Comparison of ENCODE assay signal across 16 cellular contexts in genomic region chr3:71533588-71533987, GRCh38. TPM values are rescaled to one million over a fixed set of nuclear protein-coding genes. Genes with fewer than 3 reads are reported as not detected.
A peak's percentile ranks its signal among the peaks of the same experiment; 100 is the strongest.
DNase-seq lines count a peak whose midpoint lies in the region; ATAC-seq, FAIRE-seq and TF ChIP-seq lines count a peak whose summit lies in the region.
"Had no signal": no experiment of that assay in that cellular context is flagged by ENCODE, and none has a peak within 500 bp of the region (broad histone marks: within the 10 kb centered on the region; RNA-seq: fewer than 3 reads in every experiment).

No MANE protein-coding gene starts in this region.

- POLR2A ChIA-PET in HepG2 (lab: Yijun Ruan, JAX), result no interaction called here

- FAIRE-seq in HepG2 (lab: Jason Lieb, UNC), result no peak
- FAIRE-seq: GM12878, GM18507 had no signal

- H3K4me1 ChIP-seq in HepG2 (ENCODE audit: insufficient read depth, low read length) (no peaks in the 10 kb centered on the region), right lobe of liver (no peaks in the 10 kb centered on the region), mammary epithelial cell (ENCODE audit: insufficient read depth, low read length) (peaks cover 57% of the 10 kb centered on the region), mesenchymal stem cell (ENCODE audit: control insufficient read depth, insufficient read depth, low read depth, low read length) (peaks cover 24% of the 10 kb centered on the region)

- peaks cover 5% of the 10 kb centered on the region for H3K79me1 ChIP-seq in mesenchymal stem cell (replicated peaks; ENCODE audit: low read length, poor library complexity, severe bottlenecking)

- ATAC-seq in HepG2 (no peak), right lobe of liver (no peak), HG02840 (IDR thresholded peaks at IDR 0.05; ENCODE audit: low FRiP score, unreplicated experiment) (no peak)
- ATAC-seq: GM12878, Right ventricle myocardium inferior had no signal

- BruUV-seq in HepG2 (replicated peaks; lab: Mats Ljungman, UMichigan) (no TSS peak), mammary epithelial cell (replicated peaks; lab: Mats Ljungman, UMichigan) (no TSS peak)

- H3K79me2 ChIP-seq in HepG2 (ENCODE audit: insufficient read depth, low read length) (peaks cover 15% of the 10 kb centered on the region), mammary epithelial cell (ENCODE audit: insufficient read depth, low read length) (peaks cover 17% of the 10 kb centered on the region)

- H3K27me3 ChIP-seq in HepG2 (ENCODE audit: control insufficient read depth in 1 of 2, insufficient read depth in 2 of 2, low read length in 2 of 2), result no peaks in the 10 kb centered on the region
- no peaks in the 10 kb centered on the region for H3K27me3 ChIP-seq in right lobe of liver
- H3K27me3 ChIP-seq in mammary epithelial cell (ENCODE audit: insufficient read depth, low read length), result no peaks in the 10 kb centered on the region
- H3K27me3 ChIP-seq in mesenchymal stem cell (ENCODE audit: control insufficient read depth in 1 of 2, insufficient read depth in 1 of 2, low read length in 2 of 2), result no peaks in the 10 kb centered on the region

- in situ Hi-C loops in HepG2 (cut with HindIII; ENCODE audit: extremely low pct_ligation_motif_present, low pct_unique_long_range_greater_than_20kb), result no loop called here
- in situ Hi-C loops in mammary epithelial cell (cut with MboI; ENCODE audit: low sequenced_read_pairs in 2 of 2), result no loop called here

- no peak overlapping the region for H2BK15ac ChIP-seq in mesenchymal stem cell (ENCODE audit: low read depth, poor library complexity, severe bottlenecking)

- DNase-seq in HepG2 (ENCODE audit: low spot score) (no peak), right lobe of liver (no peak), mammary epithelial cell (no peak), mesenchymal stem cell (no peak), coronary artery (ENCODE audit: low spot score) (no peak), NCI-H1436 treated with DMSO at 0.1 percent for 48 hours (lab: John Stamatoyannopoulos, UW) (no peak)
- no peak for DNase-seq in stimulated activated CD4-positive, alpha-beta T cell treated with anti-CD3 and anti-CD28 coated beads, Interleukin-4, amount 100 ng/mL, for 1 hour
- DNase-seq: Caco-2; H7; NCI-H345; NK-92 treated with Interleukin-12 subunit alpha and Interleukin-12 subunit beta, amount 100 ng/mL, for 24 hours; OCI-M1 had no signal

- no peak overlapping the region for H2BK12ac ChIP-seq in mesenchymal stem cell (ENCODE audit: low read length in 2 of 2)

- intact Hi-C loops in HepG2 (cut with micrococcal nuclease; ENCODE audit: unreplicated experiment) (no loop called here), right lobe of liver (cut with DNase I) (no loop called here), mammary epithelial cell (cut with micrococcal nuclease) (loop anchor here (2.0 kb wide), 1 partner anchor 19 kb away; no protein-coding TSS in a partner anchor)

- H3K9me3 ChIP-seq in HepG2 (ENCODE audit: low read length) (no peaks in the 10 kb centered on the region), right lobe of liver (no peaks in the 10 kb centered on the region), mammary epithelial cell (replicated peaks; ENCODE audit: insufficient read depth, low read length) (no peaks in the 10 kb centered on the region), mesenchymal stem cell (ENCODE audit: control insufficient read depth, low read length) (no peaks in the 10 kb centered on the region)
- H3K9me3 ChIP-seq: Caco-2 had no signal

- no peak overlapping the region for H3K4ac ChIP-seq in mesenchymal stem cell (ENCODE audit: low read depth in 1 of 2, low read length in 2 of 2)

- H3K4me3 ChIP-seq in HepG2 (replicated peaks in 1 of 3; ENCODE audit: insufficient read depth in 1 of 3, low read depth in 2 of 3, low read length in 3 of 3) (no peak overlapping the region), right lobe of liver (no peak overlapping the region), mammary epithelial cell (replicated peaks in 1 of 3; ENCODE audit: insufficient read depth in 1 of 3, low read depth in 2 of 3, low read length in 3 of 3) (no peak overlapping the region), mesenchymal stem cell (ENCODE audit: insufficient read depth in 1 of 2, low read depth in 1 of 2, low read length in 2 of 2) (no peak overlapping the region), coronary artery (no peak overlapping the region)
- H3K4me3 ChIP-seq: GM12878 had no signal

- H2BK5ac ChIP-seq in mesenchymal stem cell (ENCODE audit: low read depth, low read length, poor library complexity, severe bottlenecking), result no peak overlapping the region

- dilution Hi-C loops in mammary epithelial cell (cut with HindIII; ENCODE audit: low sequenced_read_pairs), result no loop called here

- H2AFZ ChIP-seq in HepG2 (ENCODE audit: low read length), result no peak overlapping the region
- no peak overlapping the region for H2AFZ ChIP-seq in mammary epithelial cell (ENCODE audit: low read depth, low read length)
- no peak overlapping the region for H2AFZ ChIP-seq in mesenchymal stem cell (ENCODE audit: low read depth, low read length)

- WGBS in HepG2 (ENCODE audit: low lambda C conversion rate), result 96% methylated on average over 4 of the region's 4 CpGs
- WGBS in right lobe of liver (ENCODE audit: insufficient coverage, low coverage, low lambda C conversion rate, missing lambda C conversion rate), result 100% methylated on average over 4 of the region's 4 CpGs
- 93% methylated on average over 4 of the region's 4 CpGs for WGBS in mammary epithelial cell (ENCODE audit: low coverage, missing lambda C conversion rate)
- WGBS in mesenchymal stem cell, result 97% methylated on average over 2 of the region's 4 CpGs

- no peak for TF ChIP-seq RAD21 in HepG2 (CRISPR knock-in tag; IDR thresholded peaks at IDR 0.05)

- no peak overlapping the region for H3K18ac ChIP-seq in mesenchymal stem cell (ENCODE audit: low read depth in 1 of 2, low read length in 2 of 2)

- H2AK5ac ChIP-seq in mesenchymal stem cell (ENCODE audit: low read length, severe bottlenecking), result peak overlapping the region; percentile 66

- no peak overlapping the region for H3K14ac ChIP-seq in mesenchymal stem cell (ENCODE audit: low read length in 2 of 2)

- peaks cover 5 to 17% of the 10 kb centered on the region in 2 experiments; a peak in 3 of 5 replicates for H3K36me3 ChIP-seq in HepG2 (replicated peaks in 1 of 2; ENCODE audit: control insufficient read depth in 1 of 2, insufficient read depth in 2 of 2, low read length in 2 of 2)
- no peaks in the 10 kb centered on the region for H3K36me3 ChIP-seq in right lobe of liver
- H3K36me3 ChIP-seq in mammary epithelial cell (ENCODE audit: insufficient read depth, low read length), result no peaks in the 10 kb centered on the region
- H3K36me3 ChIP-seq in mesenchymal stem cell (ENCODE audit: control insufficient read depth in 1 of 2, insufficient read depth in 2 of 2, low read depth in 1 of 2, low read length in 2 of 2), result peaks cover 0 to 10% of the 10 kb centered on the region in 2 experiments

- H3K23ac ChIP-seq in mesenchymal stem cell (ENCODE audit: low read length in 2 of 2), result no peak overlapping the region

- TF ChIP-seq CTCF in HepG2 (CRISPR knock-in tag; IDR thresholded peaks at IDR 0.05) (no peak), right lobe of liver (IDR thresholded peaks at IDR 0.05) (no peak), mammary epithelial cell (conservative IDR thresholded peaks at IDR 0.05 in 1 of 2, IDR thresholded peaks at IDR 0.05 in 1 of 2; ENCODE audit: extremely low read depth in 1 of 2, insufficient read depth in 1 of 2, low read depth in 1 of 2, low read length in 2 of 2) (no peak), coronary artery (IDR thresholded peaks at IDR 0.05) (no peak)

- H4K8ac ChIP-seq in mesenchymal stem cell (ENCODE audit: low read length), result no peak overlapping the region

- H4K20me1 ChIP-seq in HepG2 (ENCODE audit: insufficient read depth, low read length) (peaks cover 3% of the 10 kb centered on the region), mammary epithelial cell (ENCODE audit: insufficient read depth, low read length) (no peaks in the 10 kb centered on the region)

- no peak for TF ChIP-seq POLR2A in HepG2 (IDR thresholded peaks at IDR 0.05; ENCODE audit: insufficient read depth in 1 of 2, low read depth in 2 of 2, low read length in 2 of 2)
- no peak for TF ChIP-seq POLR2A in right lobe of liver (IDR thresholded peaks at IDR 0.05)

- CTCF ChIA-PET in HepG2 (lab: Yijun Ruan, JAX; ENCODE audit: low intra/inter-chr PET ratio, low total read pairs), result no interaction called here
- CTCF ChIA-PET in mammary epithelial cell (lab: Charles Lee; ENCODE audit: low non-redundant PET), result no interaction called here

- no peak overlapping the region for H3K4me2 ChIP-seq in HepG2 (ENCODE audit: low read depth, low read length)
- peak overlapping the region; percentile 75 for H3K4me2 ChIP-seq in mammary epithelial cell (ENCODE audit: insufficient read depth, low read depth, low read length)
- H3K4me2 ChIP-seq in mesenchymal stem cell (ENCODE audit: low read length, poor library complexity, severe bottlenecking), result no peak overlapping the region

- H3K9ac ChIP-seq in HepG2 (ENCODE audit: insufficient read depth, low read depth, low read length) (no peak overlapping the region), mammary epithelial cell (ENCODE audit: insufficient read depth, low read length) (no peak overlapping the region), mesenchymal stem cell (ENCODE audit: low read length) (no peak overlapping the region)

- TF ChIP-seq EP300 in HepG2 (IDR thresholded peaks at IDR 0.05; ENCODE audit: low read depth in 2 of 2, low read length in 2 of 2) (no peak), HepG2 (CRISPR knock-in tag; IDR thresholded peaks at IDR 0.05; ENCODE audit: borderline replicate concordance) (no peak)

- H4K91ac ChIP-seq in mesenchymal stem cell (ENCODE audit: low read length), result no peak overlapping the region

- H2BK120ac ChIP-seq in mesenchymal stem cell (ENCODE audit: low read depth, low read length), result no peak overlapping the region

- no peak overlapping the region for H3K27ac ChIP-seq in HepG2 (ENCODE audit: extremely low read length, insufficient read depth, low read length)
- H3K27ac ChIP-seq in right lobe of liver, result no peak overlapping the region
- peak overlapping the region; percentile 58 for H3K27ac ChIP-seq in mammary epithelial cell (ENCODE audit: insufficient read depth, low read depth, low read length)
- no peak overlapping the region for H3K27ac ChIP-seq in mesenchymal stem cell (ENCODE audit: low read length, poor library complexity, severe bottlenecking)
- no peak overlapping the region for H3K27ac ChIP-seq in coronary artery

RNA-seq across cellular contexts. Expression of gene FOXP1, which starts 49.9 kb away (rescaled TPM):
- total RNA-seq in HepG2 (2016; rRNA removed; fragmentation: Illumina TruSeq; extraction: Trizol), result 43.3 and 59.0 TPM in 2 replicates
- total RNA-seq in HepG2 (2016; cell fraction: cytosol; rRNA removed; fragmentation: Illumina TruSeq; extraction: Trizol; ENCODE audit: low read depth), result 67.9 and 68.5 TPM in 2 replicates
- 31.5 and 57.5 TPM in 2 replicates for total RNA-seq in HepG2 (2016; cell fraction: insoluble cytoplasmic fraction; rRNA removed; fragmentation: Illumina TruSeq; extraction: Trizol)
- total RNA-seq in HepG2 (2016; cell fraction: membrane; rRNA removed; fragmentation: Illumina TruSeq; extraction: Trizol), result 36.5 and 36.9 TPM in 2 replicates
- 164 and 179 TPM in 2 replicates for total RNA-seq in HepG2 (2016; cell fraction: nucleus; rRNA removed; fragmentation: Illumina TruSeq; extraction: Trizol)
- polyA plus RNA-seq in HepG2 (2011; rRNA removed), result 36.0 and 40.4 TPM in 2 replicates
- 17.7 and 19.3 TPM in 2 replicates for polyA plus RNA-seq in HepG2 (2011; cell fraction: cytosol; rRNA removed)
- polyA plus RNA-seq in HepG2 (2011; cell fraction: nucleus; rRNA removed), result 47.8 and 58.3 TPM in 2 replicates
- 24.3 and 27.6 TPM in 2 replicates for polyA plus RNA-seq in HepG2 (2012)
- polyA plus RNA-seq in HepG2 (2016; cell fraction: cytosol; fragmentation: Illumina TruSeq; extraction: Trizol; ENCODE audit: low read depth), result 3.3 and 4.6 TPM in 2 replicates
- polyA plus RNA-seq in HepG2 (2016; cell fraction: insoluble cytoplasmic fraction; fragmentation: Illumina TruSeq; extraction: Trizol; ENCODE audit: low read depth), result 21.9 and 24.7 TPM in 2 replicates
- 9.9 and 11.0 TPM in 2 replicates for polyA plus RNA-seq in HepG2 (2016; cell fraction: membrane; fragmentation: Illumina TruSeq; extraction: Trizol; ENCODE audit: low read depth)
- 28.9 and 32.7 TPM in 2 replicates for polyA plus RNA-seq in HepG2 (2016; cell fraction: nucleus; fragmentation: Illumina TruSeq; extraction: Trizol; ENCODE audit: insufficient read depth, low read depth)
- 35.8 and 181 TPM in 2 replicates for polyA minus RNA-seq in HepG2 (2011; rRNA and poly(A)+ RNA removed; ENCODE audit: low replicate concordance)
- 64.7 and 68.5 TPM in 2 replicates for polyA minus RNA-seq in HepG2 (2011; cell fraction: cytosol; rRNA and poly(A)+ RNA removed)
- polyA minus RNA-seq in HepG2 (2011; cell fraction: nucleus; rRNA and poly(A)+ RNA removed), result 528 and 568 TPM in 2 replicates
- 10 to 100 TPM; 26.7 to 47.7 (median 35.2) TPM for total RNA-seq in right lobe of liver
- total RNA-seq in mammary epithelial cell, result 10 to 100 TPM; 49.5 to 62.5 TPM
- polyA plus RNA-seq in mammary epithelial cell, result 34.2 TPM
- polyA minus RNA-seq in mammary epithelial cell, result 87.2 TPM
- polyA plus RNA-seq in mesenchymal stem cell (2013, experiment 1 of 2), result 34.2 TPM
- 34.5 TPM for polyA plus RNA-seq in mesenchymal stem cell (2013, experiment 2 of 2)
